In the genomic region with DNA sequence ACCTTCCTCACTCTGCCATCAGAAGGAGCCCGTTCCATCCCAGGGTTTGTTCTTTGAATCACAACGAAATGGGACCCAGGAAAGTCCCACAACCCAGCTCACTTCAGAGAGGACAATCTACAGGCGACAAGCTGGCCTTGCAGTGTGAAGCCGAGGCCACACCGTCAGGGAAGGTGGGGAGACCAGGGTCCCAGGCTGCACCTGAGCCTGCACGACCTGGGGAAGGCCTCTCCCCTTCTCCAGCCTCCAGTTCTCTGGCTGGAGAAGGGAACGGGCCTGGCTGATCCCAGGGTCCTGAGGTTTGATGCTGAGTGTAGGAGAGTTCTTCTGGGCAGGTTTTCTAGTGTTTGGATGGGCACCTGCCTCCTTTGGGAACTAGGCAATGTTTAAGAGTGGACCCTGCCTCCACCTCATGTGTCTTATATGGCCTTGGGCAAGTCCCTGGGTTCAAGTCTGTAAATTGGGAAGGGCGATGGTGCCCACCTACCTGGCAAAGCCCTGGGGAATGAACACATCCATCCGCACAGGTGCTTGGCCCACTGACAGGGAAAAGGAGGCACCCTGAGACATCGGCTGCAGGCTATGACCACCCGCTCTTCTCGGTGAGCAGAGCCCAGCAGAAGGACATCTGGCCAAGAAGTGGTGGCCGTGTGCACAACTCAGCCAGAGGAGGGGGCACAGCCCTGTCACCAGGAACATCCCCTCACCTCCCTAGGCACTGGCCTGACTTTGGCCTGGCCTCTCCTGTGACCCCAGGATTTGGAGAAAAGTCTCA, we compare ENCODE assay signal across 27 cellular contexts.
"Had no signal": no experiment of that assay in that cellular context is flagged by ENCODE, and none has a peak within 500 bp of the region (broad histone marks: within the 10 kb centered on the region; RNA-seq: fewer than 3 reads in every experiment).

No MANE protein-coding gene starts in this region.

- DNase-seq: activated B cell treated with CpG ODN at 0.5 μM for 24 hours; activated CD4-positive, alpha-beta T cell treated with anti-CD3 and anti-CD28 coated beads for 4 hours; activated CD4-positive, alpha-beta T cell treated with anti-CD3 and anti-CD28 coated beads, Interleukin-2, amount 50 U/mL, for 48 hours; activated CD8-positive, alpha-beta memory T cell treated with anti-CD3 and anti-CD28 coated beads, Interleukin-2, amount 10 ng/mL, durations not matched to agents 7 days and 5 days; activated gamma-delta T cell; activated naive CD4-positive, alpha-beta T cell treated with anti-CD3 and anti-CD28 coated beads for 36 hours; activated T-cell treated with anti-CD3 and anti-CD28 coated beads, Interleukin-2, amount 50 U/mL, for 24 hours; brain microvascular endothelial cell; MG63; MV-4-11; NCI-H1092 treated with DMSO at 0.1 percent for 48 hours; NCI-H1417 treated with DMSO at 0.1 percent for 48 hours; NCI-H2029; NCI-H345; NCI-H510A treated with DMSO at 0.1 percent for 48 hours; NK-92 treated with Interleukin-12 subunit alpha and Interleukin-12 subunit beta, amount 100 ng/mL, for 24 hours; OCI-M1; Peyer's patch; SIG-M5; T-cell; T-helper 2 cell; T1000 had no signal

- ATAC-seq: activated CD8-positive, alpha-beta memory T cell treated with anti-CD3 and anti-CD28 coated beads, Interleukin-2, amount 10 ng/mL, durations not matched to agents 7 days and 5 days; T-cell had no signal

- H3K4me1 ChIP-seq: Peyer's patch had no signal

- H3K9me3 Mint-ChIP-seq: activated B cell treated with CpG ODN at 0.5 μM for 24 hours; activated naive CD4-positive, alpha-beta T cell treated with anti-CD3 and anti-CD28 coated beads for 36 hours; activated T-cell treated with anti-CD3 and anti-CD28 coated beads, Interleukin-2, amount 50 U/mL, for 24 hours; activated T-helper 1 cell treated with anti-CD3 and anti-CD28 coated beads, Interleukin-12 subunit alpha, Interleukin-12 subunit beta, Interleukin-2, Interleukin-4 antibody, amounts not matched to agents 30 ng/mL and 10 ng/mL and 1 ng/mL, durations not matched to agents 14 hours and 24 hours and 36 hours; T-cell had no signal

- H3K27ac Mint-ChIP-seq: activated B cell treated with CpG ODN at 0.5 μM for 24 hours; activated CD8-positive, alpha-beta memory T cell treated with anti-CD3 and anti-CD28 coated beads, Interleukin-2, amount 10 ng/mL, durations not matched to agents 7 days and 5 days; activated naive CD4-positive, alpha-beta T cell treated with anti-CD3 and anti-CD28 coated beads for 36 hours; activated naive CD8-positive, alpha-beta T cell; activated T-helper 1 cell treated with anti-CD3 and anti-CD28 coated beads, Interleukin-12 subunit alpha, Interleukin-12 subunit beta, Interleukin-2, Interleukin-4 antibody, amounts not matched to agents 30 ng/mL and 10 ng/mL and 1 ng/mL, durations not matched to agents 14 hours and 24 hours and 36 hours; T-cell had no signal

- H3K36me3 ChIP-seq: brain microvascular endothelial cell, cardiac muscle cell, MG63, Peyer's patch had no signal

- H3K27me3 Mint-ChIP-seq: activated B cell treated with CpG ODN at 0.5 μM for 24 hours; activated naive CD8-positive, alpha-beta T cell had no signal

- H3K4me1 Mint-ChIP-seq: activated B cell treated with CpG ODN at 0.5 μM for 24 hours; activated CD8-positive, alpha-beta memory T cell treated with anti-CD3 and anti-CD28 coated beads, Interleukin-2, amount 10 ng/mL, durations not matched to agents 7 days and 5 days; T-cell had no signal

- H3K36me3 Mint-ChIP-seq: activated CD8-positive, alpha-beta memory T cell treated with anti-CD3 and anti-CD28 coated beads, Interleukin-2, amount 10 ng/mL, durations not matched to agents 7 days and 5 days; activated naive CD8-positive, alpha-beta T cell; T-cell had no signal

- H3K4me3 Mint-ChIP-seq: activated B cell treated with CpG ODN at 0.5 μM for 24 hours; activated CD8-positive, alpha-beta memory T cell treated with anti-CD3 and anti-CD28 coated beads, Interleukin-2, amount 10 ng/mL, durations not matched to agents 7 days and 5 days; activated naive CD4-positive, alpha-beta T cell treated with anti-CD3 and anti-CD28 coated beads for 36 hours; activated naive CD8-positive, alpha-beta T cell; activated T-cell treated with anti-CD3 and anti-CD28 coated beads, Interleukin-2, amount 50 U/mL, for 24 hours; activated T-helper 1 cell treated with anti-CD3 and anti-CD28 coated beads, Interleukin-12 subunit alpha, Interleukin-12 subunit beta, Interleukin-2, Interleukin-4 antibody, amounts not matched to agents 30 ng/mL and 10 ng/mL and 1 ng/mL, durations not matched to agents 14 hours and 24 hours and 36 hours; T-cell had no signal

- H3K27ac ChIP-seq: brain microvascular endothelial cell, cardiac muscle cell, Peyer's patch, RWPE1, SK-N-MC had no signal

- H3K27me3 ChIP-seq: brain microvascular endothelial cell, cardiac muscle cell, MG63, Peyer's patch had no signal

- H3K4me3 ChIP-seq: cardiac muscle cell, MG63, Peyer's patch, SK-N-MC had no signal

- H3K9me3 ChIP-seq: MG63, Peyer's patch had no signal
